32 cellular contexts compared by ENCODE assay signal in the genomic region with DNA sequence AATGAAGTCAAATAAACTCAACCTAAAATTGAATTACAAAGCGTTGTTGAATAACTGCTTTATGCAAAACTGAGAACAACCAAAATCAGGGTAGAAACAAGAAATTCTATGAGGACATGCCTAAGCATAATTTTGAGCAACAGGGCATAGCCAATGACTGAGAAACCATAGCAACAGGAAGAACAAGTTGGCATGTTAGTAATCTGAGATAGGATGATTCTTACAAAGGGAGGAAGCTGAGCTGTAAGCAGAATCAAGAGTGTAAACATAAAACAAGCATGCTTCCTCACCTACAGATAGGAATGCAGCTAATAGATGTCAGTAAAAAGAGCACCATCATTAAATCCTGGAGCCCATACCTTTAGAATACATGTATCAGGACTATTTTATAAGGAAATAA.
DNase-seq lines count a peak whose midpoint lies in the region; ATAC-seq and TF ChIP-seq lines count a peak whose summit lies in the region.
"Had no signal": no experiment of that assay in that cellular context is flagged by ENCODE, and none has a peak within 500 bp of the region (broad histone marks: within the 10 kb centered on the region; RNA-seq: fewer than 3 reads in every experiment).

No MANE protein-coding gene starts in this region.

- no peaks in the 10 kb centered on the region for H3F3A ChIP-seq in OCI-LY1 (ENCODE audit: insufficient read depth, low read length)

- peaks cover 38% of the 10 kb centered on the region for H3K4me1 ChIP-seq in OCI-LY1 (ENCODE audit: insufficient read depth, low read length, severe bottlenecking)
- H3K4me1 ChIP-seq: prostate gland, suprapubic skin, upper lobe of right lung had no signal

- H3K9me3 ChIP-seq in OCI-LY1 (ENCODE audit: low read length), result no peaks in the 10 kb centered on the region
- H3K9me3 ChIP-seq: prostate gland, suprapubic skin, upper lobe of right lung had no signal

- ATAC-seq in activated T-cell treated with anti-CD3 and anti-CD28 coated beads, Interleukin-2, amount 50 U/mL, for 4 hours, result no peak
- no peak for ATAC-seq in GM21737 (IDR thresholded peaks at IDR 0.05; ENCODE audit: unreplicated experiment)
- ATAC-seq: activated T-cell treated with anti-CD3 and anti-CD28 coated beads, Interleukin-2, amount 50 U/mL, for 72 hours; left cardiac atrium; sciatic nerve; upper lobe of right lung had no signal

- no peaks in the 10 kb centered on the region for H3K79me2 ChIP-seq in OCI-LY1 (ENCODE audit: insufficient read depth, low read length)

- intact Hi-C loops in activated CD4-positive, alpha-beta T cell treated with anti-CD3 and anti-CD28 coated beads, Interleukin-2, amount 10 ng/mL, durations not matched to agents 24 days and 14 days (cut with micrococcal nuclease), result no loop called here

- peak overlapping the region; percentile 98; the same call in 1 of the 2 replicates for H2AFZ ChIP-seq in OCI-LY1 (ENCODE audit: low read length)
- H2AFZ ChIP-seq: PC-9 had no signal

- H3K9me2 ChIP-seq in OCI-LY1 (ENCODE audit: low read depth, low read length), result no peaks in the 10 kb centered on the region

- no peak overlapping the region for H3K4me3 ChIP-seq in OCI-LY1 (ENCODE audit: low read depth, low read length, poor library complexity, severe bottlenecking)
- H3K4me3 ChIP-seq: BLaER1, PC-9, prostate gland, suprapubic skin, upper lobe of right lung had no signal

- no peaks in the 10 kb centered on the region for H3K36me3 ChIP-seq in OCI-LY1 (ENCODE audit: insufficient read depth, low read length)
- H3K36me3 ChIP-seq: BLaER1, prostate gland, suprapubic skin, upper lobe of right lung, WERI-Rb-1 had no signal

- H3K27me3 Mint-ChIP-seq in activated T-cell treated with anti-CD3 and anti-CD28 coated beads, Interleukin-2, amount 50 U/mL, for 4 hours (ENCODE audit: low read depth), result no peaks in the 10 kb centered on the region
- H3K27me3 Mint-ChIP-seq in activated CD4-positive, alpha-beta T cell treated with anti-CD3 and anti-CD28 coated beads, Interleukin-2, amount 10 ng/mL, durations not matched to agents 24 days and 14 days, result no peaks in the 10 kb centered on the region
- H3K27me3 Mint-ChIP-seq: central memory CD8-positive, alpha-beta T cell; IgD-negative memory B cell had no signal

- no peak overlapping the region for H3K27ac Mint-ChIP-seq in activated CD4-positive, alpha-beta T cell treated with anti-CD3 and anti-CD28 coated beads, Interleukin-2, amount 10 ng/mL, durations not matched to agents 24 days and 14 days
- H3K27ac Mint-ChIP-seq: activated T-cell treated with anti-CD3 and anti-CD28 coated beads, Interleukin-2, amount 50 U/mL, for 72 hours; IgD-negative memory B cell had no signal

- no peak overlapping the region for H3K9ac ChIP-seq in OCI-LY1 (ENCODE audit: low read length)
- H3K9ac ChIP-seq: BLaER1 had no signal

- H3K4me2 ChIP-seq in OCI-LY1 (ENCODE audit: low read length), result 0 out of 2 replicates have a peak overlapping the region, but pooled peaks have one; percentile 14
- H3K4me2 ChIP-seq: BLaER1, PC-9 had no signal

- DNase-seq in DMS153 (lab: John Stamatoyannopoulos, UW) (peak; percentile 43), NCI-H146 treated with DMSO at 0.1 percent for 48 hours (lab: John Stamatoyannopoulos, UW; ENCODE audit: unreplicated experiment) (peak; percentile 0), left kidney (ENCODE audit: low read depth, low spot score) (peak; percentile 66), GM19238 (ENCODE audit: insufficient read length, low spot score) (no peak)
- DNase-seq in activated T-cell treated with anti-CD3 and anti-CD28 coated beads, Interleukin-2, amount 50 U/mL, for 4 hours, result no peak
- no peak for DNase-seq in activated CD4-positive, alpha-beta T cell treated with anti-CD3 and anti-CD28 coated beads, Interleukin-2, amount 10 ng/mL, durations not matched to agents 24 days and 14 days
- DNase-seq: ACHN; activated CD4-positive, alpha-beta T cell treated with anti-CD3 and anti-CD28 coated beads, Interleukin-2, amount 50 U/mL, for 1 hour; activated naive CD4-positive, alpha-beta T cell; activated T-cell treated with anti-CD3 and anti-CD28 coated beads, Interleukin-2, amount 50 U/mL, for 72 hours; dermis blood vessel endothelial cell; DND-41; GOT3; left cardiac atrium; mesenchymal stem cell; NCI-H2171; PC-9; Right ventricle myocardium superior; stimulated activated CD4-positive, alpha-beta T cell treated with anti-CD3 and anti-CD28 coated beads, Interleukin-4, amount 100 ng/mL, for 24 hours; stimulated activated naive CD4-positive, alpha-beta T cell; SW 1271; T1000; upper lobe of right lung; WERI-Rb-1 had no signal

- no peak overlapping the region for H3K4me3 Mint-ChIP-seq in activated T-cell treated with anti-CD3 and anti-CD28 coated beads, Interleukin-2, amount 50 U/mL, for 4 hours
- no peak overlapping the region for H3K4me3 Mint-ChIP-seq in activated CD4-positive, alpha-beta T cell treated with anti-CD3 and anti-CD28 coated beads, Interleukin-2, amount 10 ng/mL, durations not matched to agents 24 days and 14 days
- H3K4me3 Mint-ChIP-seq: activated T-cell treated with anti-CD3 and anti-CD28 coated beads, Interleukin-2, amount 50 U/mL, for 72 hours; central memory CD8-positive, alpha-beta T cell had no signal

- H3K27me3 ChIP-seq in OCI-LY1 (ENCODE audit: insufficient read depth, low read length), result no peaks in the 10 kb centered on the region
- H3K27me3 ChIP-seq: BLaER1, suprapubic skin, upper lobe of right lung had no signal

- no peak for TF ChIP-seq CTCF in OCI-LY1 (IDR thresholded peaks at IDR 0.05; ENCODE audit: low read length)

- no peaks in the 10 kb centered on the region for H4K20me1 ChIP-seq in OCI-LY1 (ENCODE audit: insufficient read depth, low read length)
- H4K20me1 ChIP-seq: BLaER1 had no signal

- no peak overlapping the region for H3K27ac ChIP-seq in OCI-LY1 (ENCODE audit: low read depth, low read length, poor library complexity, severe bottlenecking)
- H3K27ac ChIP-seq: BLaER1, PC-9, prostate gland, suprapubic skin, upper lobe of right lung, WERI-Rb-1 had no signal

- no peaks in the 10 kb centered on the region for H3K4me1 Mint-ChIP-seq in activated T-cell treated with anti-CD3 and anti-CD28 coated beads, Interleukin-2, amount 50 U/mL, for 4 hours (ENCODE audit: low read depth)
- no peaks in the 10 kb centered on the region for H3K4me1 Mint-ChIP-seq in activated CD4-positive, alpha-beta T cell treated with anti-CD3 and anti-CD28 coated beads, Interleukin-2, amount 10 ng/mL, durations not matched to agents 24 days and 14 days
- H3K4me1 Mint-ChIP-seq: central memory CD8-positive, alpha-beta T cell had no signal

- peaks cover 15% of the 10 kb centered on the region for H3K9me3 Mint-ChIP-seq in activated T-cell treated with anti-CD3 and anti-CD28 coated beads, Interleukin-2, amount 50 U/mL, for 4 hours
- peaks cover 3% of the 10 kb centered on the region for H3K9me3 Mint-ChIP-seq in activated CD4-positive, alpha-beta T cell treated with anti-CD3 and anti-CD28 coated beads, Interleukin-2, amount 10 ng/mL, durations not matched to agents 24 days and 14 days

- no peaks in the 10 kb centered on the region for H3K36me3 Mint-ChIP-seq in activated T-cell treated with anti-CD3 and anti-CD28 coated beads, Interleukin-2, amount 50 U/mL, for 4 hours (ENCODE audit: insufficient read depth)
- H3K36me3 Mint-ChIP-seq in activated CD4-positive, alpha-beta T cell treated with anti-CD3 and anti-CD28 coated beads, Interleukin-2, amount 10 ng/mL, durations not matched to agents 24 days and 14 days (ENCODE audit: low read depth), result no peaks in the 10 kb centered on the region

Comparison
In these comparisons a context has a peak if more than half of its experiments do, and no peak if none do; other contexts are left out.
1. DNase-seq: peak in DMS153 (single experiment), NCI-H146 treated with DMSO at 0.1 percent for 48 hours (single experiment) and left kidney (single experiment); none in activated T-cell treated with anti-CD3 and anti-CD28 coated beads, Interleukin-2, amount 50 U/mL, for 4 hours (single experiment), activated CD4-positive, alpha-beta T cell treated with anti-CD3 and anti-CD28 coated beads, Interleukin-2, amount 10 ng/mL, durations not matched to agents 24 days and 14 days (single experiment) and GM19238 (single experiment).